ENCODE assay signal across 35 cellular contexts in genomic region chr4:113947484-113947883, GRCh38.
"Had no signal": no experiment of that assay in that cellular context is flagged by ENCODE, and none has a peak within 500 bp of the region (broad histone marks: within the 10 kb centered on the region; RNA-seq: fewer than 3 reads in every experiment).

No MANE protein-coding gene starts in this region.

- DNase-seq: Karpas-422, Kasumi-1, MG63, MM.1S, MV-4-11, NCI-H1048, NCI-H1092, NCI-H1092 treated with DMSO at 0.1 percent for 48 hours, NCI-H1105, NCI-H1105 treated with DMSO at 0.1 percent for 48 hours, NCI-H1417, NCI-H1417 treated with DMSO at 0.1 percent for 48 hours, NCI-H1436, NCI-H1436 treated with DMSO at 0.1 percent for 48 hours, NCI-H146, NCI-H1694, NCI-H1694 treated with DMSO at 0.1 percent for 48 hours, NCI-H187, NCI-H187 treated with DMSO at 0.1 percent for 48 hours, NCI-H1930, NCI-H2029, NCI-H2029 treated with DMSO at 0.1 percent for 48 hours, NCI-H2081, NCI-H2081 treated with DMSO at 0.1 percent for 48 hours, NCI-H2107, NCI-H2171, NCI-H2171 treated with DMSO at 0.1 percent for 48 hours, NCI-H2227 treated with DMSO at 0.1 percent for 48 hours, NCI-H226, NCI-H345, NCI-H446, NCI-H446 treated with DMSO at 0.1 percent for 48 hours, NCI-H510A, NCI-H510A treated with DMSO at 0.1 percent for 48 hours, NCI-H524 had no signal

- H3K4me3 ChIP-seq: MG63 had no signal

- H3K27me3 ChIP-seq: MG63 had no signal

- H3K9me3 ChIP-seq: MG63 had no signal
